9 cellular contexts compared by ENCODE assay signal in genomic region chr4:5707366-5708133, GRCh38. TPM values are rescaled to one million over a fixed set of nuclear protein-coding genes. Genes with fewer than 3 reads are reported as not detected.
DNase-seq lines count a peak whose midpoint lies in the region; ATAC-seq, FAIRE-seq and TF ChIP-seq lines count a peak whose summit lies in the region.
"Had no signal": no experiment of that assay in that cellular context is flagged by ENCODE, and none has a peak within 500 bp of the region (broad histone marks: within the 10 kb centered on the region; RNA-seq: fewer than 3 reads in every experiment).

No MANE protein-coding gene starts in this region.

- FAIRE-seq in kidney (lab: Jason Lieb, UNC), result no peak

- H3K36me3 ChIP-seq in IMR-90 (ENCODE audit: control insufficient read depth, insufficient read depth, low read length), result peaks cover 10% of the 10 kb centered on the region
- no peaks in the 10 kb centered on the region for H3K36me3 ChIP-seq in body of pancreas (replicated peaks in 1 of 2; ENCODE audit: insufficient read depth in 1 of 2, low read depth in 2 of 2)
- peaks cover 0 to 2% of the 10 kb centered on the region in 2 donors for H3K36me3 ChIP-seq in kidney (ENCODE audit: control insufficient read depth in 1 of 2, insufficient read depth in 2 of 2, low read length in 2 of 2)
- H3K36me3 ChIP-seq in stomach, result peaks cover 0 to 14% (median 0%) of the 10 kb centered on the region in 4 donors

- peak overlapping the region; percentile 89 for H3K14ac ChIP-seq in IMR-90 (replicated peaks; ENCODE audit: low read depth, low read length)

- CTCF ChIA-PET in IMR-90 (lab: Yijun Ruan, JAX), result interaction anchor here (1.1 kb wide), 1 partner anchor 233 kb away, joined by 3 read pairs; no protein-coding TSS in a partner anchor

- H4K8ac ChIP-seq in IMR-90 (ENCODE audit: low read depth in 2 of 2, low read length in 2 of 2), result peak overlapping the region; percentile 84 to 95

- H2AFZ ChIP-seq in IMR-90 (replicated peaks; ENCODE audit: low read length, poor library complexity), result peak overlapping the region; percentile 97

- POLR2A ChIA-PET in IMR-90 (lab: Charles Lee; ENCODE audit: unreplicated experiment), result no interaction called here

- ATAC-seq in IMR-90 (ENCODE audit: low read depth) (no peak), body of pancreas (no peak), sciatic nerve (no peak), HG02840 (IDR thresholded peaks at IDR 0.05; ENCODE audit: low FRiP score, unreplicated experiment) (no peak), HG03039 (IDR thresholded peaks at IDR 0.05; ENCODE audit: unreplicated experiment) (no peak)

- peaks cover 28 to 62% of the 10 kb centered on the region in 2 experiments for H3K79me1 ChIP-seq in IMR-90 (ENCODE audit: low read depth in 1 of 2, low read length in 2 of 2)

- H3K9me1 ChIP-seq in IMR-90 (ENCODE audit: insufficient read depth, low read length), result peaks cover 33% of the 10 kb centered on the region

- no peaks in the 10 kb centered on the region for H3K9me3 ChIP-seq in IMR-90 (ENCODE audit: control insufficient read depth, insufficient read depth, low read length)
- H3K9me3 ChIP-seq in body of pancreas, result no peaks in the 10 kb centered on the region
- H3K9me3 ChIP-seq in kidney (ENCODE audit: control insufficient read depth in 1 of 2, low read length in 2 of 2), result no peaks in the 10 kb centered on the region
- H3K9me3 ChIP-seq in stomach, result no peaks in the 10 kb centered on the region

- peak overlapping the region; percentile 84 for H4K91ac ChIP-seq in IMR-90 (ENCODE audit: insufficient read depth, low read depth, low read length)

- H4K5ac ChIP-seq in IMR-90 (ENCODE audit: low read depth, low read length), result peak overlapping the region; percentile 80

- H3K4me2 ChIP-seq in IMR-90 (ENCODE audit: low read depth, low read length), result peak overlapping the region; percentile 89

- TF ChIP-seq CTCF in IMR-90 (conservative IDR thresholded peaks at IDR 0.05; ENCODE audit: low read depth, low read length) (no peak), body of pancreas (IDR thresholded peaks at IDR 0.05) (no peak), kidney (IDR thresholded peaks at IDR 0.05; ENCODE audit: borderline replicate concordance, extremely low read depth, insufficient read depth) (no peak), stomach (IDR thresholded peaks at IDR 0.05) (no peak)

- 0 out of 2 replicates have a peak overlapping the region, but pooled peaks have one; percentile 54 for H3K56ac ChIP-seq in IMR-90 (ENCODE audit: extremely low read depth, insufficient read depth, low read length)

- H3K4me1 ChIP-seq in IMR-90 (ENCODE audit: control insufficient read depth, insufficient read depth, low read length), result peaks cover 33% of the 10 kb centered on the region
- H3K4me1 ChIP-seq in body of pancreas, result peaks cover 52% of the 10 kb centered on the region
- H3K4me1 ChIP-seq in kidney (ENCODE audit: control insufficient read depth in 1 of 2, insufficient read depth in 1 of 2, low read depth in 1 of 2, low read length in 2 of 2), result peaks cover 22 to 24% of the 10 kb centered on the region in 2 donors
- peaks cover 27 to 58% (median 52%) of the 10 kb centered on the region in 4 donors for H3K4me1 ChIP-seq in stomach

- no peak for TF ChIP-seq EP300 in stomach (IDR thresholded peaks at IDR 0.05)

- peak overlapping the region; percentile 87 for H2AK9ac ChIP-seq in IMR-90 (replicated peaks; ENCODE audit: low read depth, low read length, poor library complexity)

- H3K9ac ChIP-seq in IMR-90 (ENCODE audit: low read depth, low read length) (peak overlapping the region; percentile 70), kidney (ENCODE audit: low read length in 2 of 2) (peak overlapping the region; percentile 74 to 76)

- 0 out of 2 replicates have a peak overlapping the region, but pooled peaks have one; percentile 5 for H3K18ac ChIP-seq in IMR-90 (ENCODE audit: low read depth, low read length)

- H3K4me3 ChIP-seq in IMR-90 (ENCODE audit: insufficient read depth, low read depth, low read length) (peak overlapping the region; percentile 63), body of pancreas (peak overlapping the region; percentile 28 to 31), kidney (ENCODE audit: low read length in 2 of 2) (peak overlapping the region; percentile 77 to 78), stomach (peak overlapping the region; percentile 51 to 79 (median 70))

- no TSS peak for BruUV-seq in IMR-90 (replicated peaks; lab: Mats Ljungman, UMichigan)

- dilution Hi-C loops in IMR-90 (cut with HindIII; ENCODE audit: low sequenced_read_pairs, unreplicated experiment), result no loop called here

- TF ChIP-seq POLR2A in IMR-90 (IDR thresholded peaks at IDR 0.05; ENCODE audit: low read depth, low read length) (no peak), body of pancreas (IDR thresholded peaks at IDR 0.05) (no peak), stomach (IDR thresholded peaks at IDR 0.05) (no peak)

- H2BK120ac ChIP-seq in IMR-90 (ENCODE audit: low read depth, low read length), result peak overlapping the region; percentile 14; the same call in 1 of the 2 replicates

- whole genome bisulfite sequencing in IMR-90 (ENCODE audit: extremely low coverage in 2 of 2, insufficient read length in 1 of 2), 2 experiments, result 22% methylated on average over 6 of the region's 21 CpGs; no CpG with 5 or more reads in 1 of the 2 experiments
- 27 to 44% methylated on average over 11 to 21 of the region's 21 CpGs for WGBS in body of pancreas, 2 donors
- WGBS in stomach, 5 donors, result 15 to 22% (median 20%) methylated on average over 20 to 21 of the region's 21 CpGs

- no peak overlapping the region for H2BK5ac ChIP-seq in IMR-90 (ENCODE audit: low read depth, low read length, poor library complexity, severe bottlenecking)

- no peak overlapping the region for H2BK20ac ChIP-seq in IMR-90 (ENCODE audit: low read depth, low read length)

- H2BK15ac ChIP-seq in IMR-90 (ENCODE audit: low read depth, low read length), result peak overlapping the region; percentile 74; the same call in 2 of the 3 replicates

- TF ChIP-seq RAD21 in IMR-90 (IDR thresholded peaks at IDR 0.05; ENCODE audit: low read length), result no peak

- peak overlapping the region; percentile 18 for H2AK5ac ChIP-seq in IMR-90 (ENCODE audit: low read depth, low read length)

- peaks cover 15% of the 10 kb centered on the region for H4K20me1 ChIP-seq in IMR-90 (ENCODE audit: insufficient read depth, low read length)

- peak overlapping the region; percentile 51 for H3K27ac ChIP-seq in IMR-90 (ENCODE audit: insufficient read depth, low read length)
- H3K27ac ChIP-seq in body of pancreas, result peak overlapping the region in 3 of 4 donors; percentile 32 to 72 (median 66)
- H3K27ac ChIP-seq in kidney (ENCODE audit: low read depth in 2 of 2, low read length in 2 of 2), result no peak overlapping the region
- H3K27ac ChIP-seq in stomach, result peak overlapping the region in 4 of 5 donors; percentile 45 to 90 (median 86)

- in situ Hi-C loops in IMR-90 (cut with MboI; ENCODE audit: low sequenced_read_pairs), result no loop called here

- DNase-seq in IMR-90 (no peak), body of pancreas (no peak), kidney (no peak), stomach (no peak), NCI-H2227 treated with DMSO at 0.1 percent for 48 hours (lab: John Stamatoyannopoulos, UW) (no peak), sciatic nerve (ENCODE audit: low spot score) (no peak)
- DNase-seq: NCI-H2081 had no signal

- H3K27me3 ChIP-seq in IMR-90 (ENCODE audit: control insufficient read depth, insufficient read depth, low read length), result no peaks in the 10 kb centered on the region
- no peaks in the 10 kb centered on the region for H3K27me3 ChIP-seq in body of pancreas
- peaks cover 0 to 38% (median 20%) of the 10 kb centered on the region in 3 donors for H3K27me3 ChIP-seq in stomach

- intact Hi-C loops in IMR-90 (cut with micrococcal nuclease) (loop anchor here (1.0 to 5.0 kb wide), 4 partner anchors 41 to 670 kb away; partner anchors contain the start of gene STK32B), body of pancreas (cut with DNase I) (no loop called here), kidney (cut with DNase I) (no loop called here), stomach (cut with DNase I; ENCODE audit: low total_unique reads) (no loop called here), sciatic nerve (cut with DNase I) (no loop called here)

- peak overlapping the region; percentile 76 for H3K4ac ChIP-seq in IMR-90 (ENCODE audit: low read depth, low read length)

- peak overlapping the region; percentile 72 for H3K23ac ChIP-seq in IMR-90 (ENCODE audit: low read depth, low read length)

TF ChIP-seq in IMR-90, 13 proteins besides CTCF, POLR2A, EP300 and RAD21 (continues in another document):
- no peak for TF ChIP-seq CEBPB (IDR thresholded peaks at IDR 0.05; ENCODE audit: low read depth, low read length)
- no peak for TF ChIP-seq CHD1 (IDR thresholded peaks at IDR 0.05; ENCODE audit: low read depth, low read length)
- no peak for TF ChIP-seq RFX5 (IDR thresholded peaks at IDR 0.05; ENCODE audit: low read depth, low read length)
- TF ChIP-seq FOS (IDR thresholded peaks at IDR 0.05; ENCODE audit: low read depth, low read length), result no peak
- TF ChIP-seq NFE2L2 (IDR thresholded peaks at IDR 0.05; ENCODE audit: low read depth, low read length), result no peak
- no peak for TF ChIP-seq BHLHE40 (IDR thresholded peaks at IDR 0.05; ENCODE audit: low read depth, low read length)
- no peak for TF ChIP-seq RCOR1 (IDR thresholded peaks at IDR 0.05; ENCODE audit: insufficient replicate concordance, low read length)
- TF ChIP-seq MXI1 (IDR thresholded peaks at IDR 0.05; ENCODE audit: borderline replicate concordance, low read depth, low read length), result no peak
- TF ChIP-seq SMC3 (IDR thresholded peaks at IDR 0.05; ENCODE audit: low read depth, low read length), result no peak

RNA-seq across cellular contexts. Expression of gene EVC2, which starts 0.8 kb away (rescaled TPM):
- total RNA-seq in IMR-90 (2012; rRNA removed) (5.8 and 5.9 TPM in 2 replicates), body of pancreas (10 to 100 TPM in 1 of 2 donors, 1 to 10 TPM in 1; 8.6 to 13.2 TPM), kidney (8.7 TPM), stomach (10 to 100 TPM in 3 of 5 donors, 1 to 10 TPM in 2; 3.9 to 11.7 (median 10.3) TPM), sciatic nerve (12.5 TPM)
- polyA plus RNA-seq in IMR-90 (2012; rRNA removed) (2.4 and 2.7 TPM in 2 replicates), kidney (ENCODE audit: insufficient read depth, low read depth, low replicate concordance) (1.6 TPM), stomach (1 to 10 TPM in 2 of 3 donors, under 1 TPM in 1; 0.76 to 1.4 (median 1.1) TPM)
- polyA plus RNA-seq in IMR-90 (2012; cell fraction: cytosol; rRNA removed), result 1.5 and 1.9 TPM in 2 replicates
- 6.1 and 7.2 TPM in 2 replicates for polyA plus RNA-seq in IMR-90 (2012; cell fraction: nucleus; rRNA removed; ENCODE audit: low replicate concordance)

RNA-seq across cellular contexts. Expression of gene EVC, which starts 3.5 kb away (rescaled TPM):
- total RNA-seq in IMR-90 (2012; rRNA removed) (15.3 and 16.8 TPM in 2 replicates), body of pancreas (10 to 100 TPM; 18.4 to 30.0 TPM), kidney (159 TPM), stomach (100 to 1,000 TPM in 1 of 5 donors, 10 to 100 TPM in 3, 1 to 10 TPM in 1; 7.0 to 346 (median 18.7) TPM), sciatic nerve (71.3 TPM)
- polyA plus RNA-seq in IMR-90 (2012; rRNA removed) (18.8 and 18.9 TPM in 2 replicates), kidney (ENCODE audit: insufficient read depth, low read depth, low replicate concordance) (7.8 TPM), stomach (1 to 10 TPM; 1.5 to 2.8 (median 2.1) TPM)
- 9.8 and 15.9 TPM in 2 replicates for polyA plus RNA-seq in IMR-90 (2012; cell fraction: cytosol; rRNA removed)
- 29.5 and 41.2 TPM in 2 replicates for polyA plus RNA-seq in IMR-90 (2012; cell fraction: nucleus; rRNA removed; ENCODE audit: low replicate concordance)

Comparison
In these comparisons a context has a peak if more than half of its experiments do, and no peak if none do; other contexts are left out.
1. H3K27ac ChIP-seq: peak in IMR-90 (single experiment), body of pancreas (3 of 4) and stomach (4 of 5); none in kidney (0 of 2).
2. Peak in every context shown above with its lines, with median percentiles within 50 percentile points of each other: H3K4me3 ChIP-seq.